26 cellular contexts compared by ENCODE assay signal in the genomic region with DNA sequence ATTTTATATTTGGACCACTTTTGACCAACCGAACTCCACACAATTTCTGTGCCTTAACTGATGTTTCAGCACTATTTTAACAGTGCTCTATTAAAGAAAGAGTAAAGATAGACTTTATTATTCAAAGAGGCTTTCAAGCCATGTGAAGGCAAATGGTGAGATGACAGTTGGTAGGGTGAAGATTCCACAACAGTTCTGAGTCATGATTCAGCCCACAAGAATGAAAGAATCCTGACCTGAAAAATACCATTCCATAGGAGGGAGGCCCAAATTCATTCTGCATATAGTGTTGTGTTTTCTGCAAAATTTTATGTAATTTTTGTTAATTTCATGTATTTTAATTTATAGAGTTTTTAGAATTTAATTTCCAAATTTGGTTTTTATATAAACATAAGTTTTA.
A peak's percentile ranks its signal among the peaks of the same experiment; 100 is the strongest.
DNase-seq lines count a peak whose midpoint lies in the region; ATAC-seq, FAIRE-seq and TF ChIP-seq lines count a peak whose summit lies in the region.
"Had no signal": no experiment of that assay in that cellular context is flagged by ENCODE, and none has a peak within 500 bp of the region (broad histone marks: within the 10 kb centered on the region; RNA-seq: fewer than 3 reads in every experiment).

No MANE protein-coding gene starts in this region.

- H3K27me3 Mint-ChIP-seq in activated T-cell treated with anti-CD3 and anti-CD28 coated beads, Interleukin-2, amount 50 U/mL, for 72 hours (ENCODE audit: low read depth), result no peaks in the 10 kb centered on the region
- H3K27me3 Mint-ChIP-seq: activated naive CD4-positive, alpha-beta T cell treated with anti-CD3 and anti-CD28 coated beads, Interleukin-2, amount 50 U/mL, for 24 hours had no signal

- no peak for FAIRE-seq in HTR-8/SVneo (lab: Jason Lieb, UNC)
- FAIRE-seq: small intestine had no signal

- H3K27ac Mint-ChIP-seq in activated T-cell treated with anti-CD3 and anti-CD28 coated beads, Interleukin-2, amount 50 U/mL, for 72 hours, result no peak overlapping the region
- H3K27ac Mint-ChIP-seq: activated naive CD4-positive, alpha-beta T cell treated with anti-CD3 and anti-CD28 coated beads, Interleukin-2, amount 50 U/mL, for 24 hours had no signal

- H3K27me3 ChIP-seq in effector memory CD4-positive, alpha-beta T cell (replicated peaks; ENCODE audit: control insufficient read depth, insufficient read depth, low read length, poor library complexity, severe bottlenecking), result no peaks in the 10 kb centered on the region
- H3K27me3 ChIP-seq in stomach, result no peaks in the 10 kb centered on the region
- H3K27me3 ChIP-seq: vagina had no signal

- no peak for TF ChIP-seq POLR2A in stomach (IDR thresholded peaks at IDR 0.05)

- TF ChIP-seq EP300 in stomach (IDR thresholded peaks at IDR 0.05), result no peak

- H3K36me3 Mint-ChIP-seq in activated T-cell treated with anti-CD3 and anti-CD28 coated beads, Interleukin-2, amount 50 U/mL, for 72 hours (ENCODE audit: insufficient read depth in 2 of 2), result no peaks in the 10 kb centered on the region
- H3K36me3 Mint-ChIP-seq: activated naive CD4-positive, alpha-beta T cell treated with anti-CD3 and anti-CD28 coated beads, Interleukin-2, amount 50 U/mL, for 24 hours had no signal

- no peaks in the 10 kb centered on the region for H3K4me1 Mint-ChIP-seq in activated T-cell treated with anti-CD3 and anti-CD28 coated beads, Interleukin-2, amount 50 U/mL, for 72 hours (ENCODE audit: low read depth)
- H3K4me1 Mint-ChIP-seq: activated naive CD4-positive, alpha-beta T cell treated with anti-CD3 and anti-CD28 coated beads, Interleukin-2, amount 50 U/mL, for 24 hours; neural crest cell had no signal

- 83 to 93% (median 86%) methylated on average over 1 of the region's 1 CpG for WGBS in stomach, 5 donors

- H3K36me3 ChIP-seq in effector memory CD4-positive, alpha-beta T cell (ENCODE audit: control insufficient read depth, insufficient read depth, low read length), result no peaks in the 10 kb centered on the region
- H3K36me3 ChIP-seq in stomach, result no peaks in the 10 kb centered on the region
- H3K36me3 ChIP-seq: prostate gland, vagina had no signal

- no peaks in the 10 kb centered on the region for H3K4me1 ChIP-seq in effector memory CD4-positive, alpha-beta T cell (ENCODE audit: control insufficient read depth, insufficient read depth, low read length, poor library complexity, severe bottlenecking)
- no peaks in the 10 kb centered on the region for H3K4me1 ChIP-seq in stomach
- H3K4me1 ChIP-seq: prostate gland, vagina had no signal

- DNase-seq in AG20443 (ENCODE audit: low spot score), result peak; percentile 73
- DNase-seq in HTR-8/SVneo (ENCODE audit: insufficient read length, low spot score), result peak; percentile 42
- peak; percentile 57 for DNase-seq in astrocyte of the hippocampus (ENCODE audit: low read depth, low spot score)
- DNase-seq in kidney glomerular epithelial cell (lab: John Stamatoyannopoulos, UW), result peak; percentile 59
- DNase-seq in effector memory CD4-positive, alpha-beta T cell, result no peak
- no peak for DNase-seq in stomach
- no peak for DNase-seq in dermis blood vessel endothelial cell
- DNase-seq in activated T-cell treated with anti-CD3 and anti-CD28 coated beads, Interleukin-2, amount 50 U/mL, for 72 hours, result no peak
- DNase-seq: activated CD8-positive, alpha-beta memory T cell treated with anti-CD3 and anti-CD28 coated beads for 24 hours; activated T-cell treated with anti-CD3 and anti-CD28 coated beads, Interleukin-2, amount 50 U/mL, for 48 hours; DND-41; Kasumi-1; midbrain; NCI-H2107; NCI-H526 treated with DMSO at 0.1 percent for 48 hours; small intestine; substantia nigra; T1000 had no signal

- H3K27ac ChIP-seq in effector memory CD4-positive, alpha-beta T cell (ENCODE audit: insufficient read depth, low read length, poor library complexity, severe bottlenecking), result no peak overlapping the region
- no peak overlapping the region for H3K27ac ChIP-seq in stomach
- H3K27ac ChIP-seq: epithelial cell of prostate, prostate gland, SK-N-MC, vagina had no signal

- ATAC-seq in activated T-cell treated with anti-CD3 and anti-CD28 coated beads, Interleukin-2, amount 50 U/mL, for 72 hours (replicated peaks in 1 of 2), result no peak
- ATAC-seq: activated CD4-positive, CD25-positive, alpha-beta regulatory T cell treated with anti-CD3 and anti-CD28 coated beads, Interleukin-2, amount 50 U/mL, for 24 hours; left lobe of liver had no signal

- no peaks in the 10 kb centered on the region for H3K9me3 Mint-ChIP-seq in activated T-cell treated with anti-CD3 and anti-CD28 coated beads, Interleukin-2, amount 50 U/mL, for 72 hours
- H3K9me3 Mint-ChIP-seq: activated naive CD4-positive, alpha-beta T cell treated with anti-CD3 and anti-CD28 coated beads, Interleukin-2, amount 50 U/mL, for 24 hours; neural crest cell had no signal

- intact Hi-C loops in stomach (cut with DNase I; ENCODE audit: low total_unique reads), result no loop called here

- H3K4me3 ChIP-seq in effector memory CD4-positive, alpha-beta T cell (ENCODE audit: insufficient read depth, low read depth, low read length, poor library complexity, severe bottlenecking), result no peak overlapping the region
- no peak overlapping the region for H3K4me3 ChIP-seq in stomach
- H3K4me3 ChIP-seq: prostate gland, SK-N-MC, vagina had no signal

- no peak overlapping the region for H3K4me3 Mint-ChIP-seq in activated T-cell treated with anti-CD3 and anti-CD28 coated beads, Interleukin-2, amount 50 U/mL, for 72 hours
- H3K4me3 Mint-ChIP-seq: activated naive CD4-positive, alpha-beta T cell treated with anti-CD3 and anti-CD28 coated beads, Interleukin-2, amount 50 U/mL, for 24 hours; neural crest cell had no signal

- no peaks in the 10 kb centered on the region for H3K9me3 ChIP-seq in effector memory CD4-positive, alpha-beta T cell (ENCODE audit: control insufficient read depth, low read length)
- H3K9me3 ChIP-seq in stomach, result peaks cover 0 to 7% (median under 1%) of the 10 kb centered on the region in 4 donors
- H3K9me3 ChIP-seq: prostate gland, vagina had no signal

- TF ChIP-seq CTCF in stomach (IDR thresholded peaks at IDR 0.05), result no peak

Comparison
In these comparisons a context has a peak if more than half of its experiments do, and no peak if none do; other contexts are left out.
1. DNase-seq: peak in AG20443 (single experiment), HTR-8/SVneo (single experiment), astrocyte of the hippocampus (single experiment) and kidney glomerular epithelial cell (single experiment); none in effector memory CD4-positive, alpha-beta T cell (0 of 3), stomach (single experiment), dermis blood vessel endothelial cell (single experiment) and activated T-cell treated with anti-CD3 and anti-CD28 coated beads, Interleukin-2, amount 50 U/mL, for 72 hours (0 of 2).